Comparison of ENCODE assay signal across 8 cellular contexts in genomic region chr9:38432922-38433510, GRCh38. TPM values are rescaled to one million over a fixed set of nuclear protein-coding genes. Genes with fewer than 3 reads are reported as not detected.
DNase-seq lines count a peak whose midpoint lies in the region; ATAC-seq and TF ChIP-seq lines count a peak whose summit lies in the region.

No MANE protein-coding gene starts in this region.

- POLR2A ChIA-PET in CD4-positive, alpha-beta memory T cell (lab: Charles Lee; ENCODE audit: partially characterized antibody) = no interaction called here

- H3K36me3 ChIP-seq in CD4-positive, alpha-beta memory T cell (ENCODE audit: insufficient read depth, low read length) = no peaks in the 10 kb centered on the region
- no peaks in the 10 kb centered on the region for H3K36me3 ChIP-seq in GM23338 (ENCODE audit: insufficient read depth)
- H3K36me3 ChIP-seq in OCI-LY3 (replicated peaks; ENCODE audit: low read depth, low read length) = no peaks in the 10 kb centered on the region
- no peaks in the 10 kb centered on the region for H3K36me3 ChIP-seq in esophagus muscularis mucosa
- no peaks in the 10 kb centered on the region for H3K36me3 ChIP-seq in prostate gland

- H3K27ac ChIP-seq in CD4-positive, alpha-beta memory T cell (ENCODE audit: low read depth, low read length) = no peak overlapping the region
- no peak overlapping the region for H3K27ac ChIP-seq in GM23338 (ENCODE audit: low read depth)
- H3K27ac ChIP-seq in OCI-LY3 (ENCODE audit: low read length) = no peak overlapping the region
- H3K27ac ChIP-seq in esophagus muscularis mucosa (replicated peaks in 1 of 4) = no peak overlapping the region
- no peak overlapping the region for H3K27ac ChIP-seq in prostate gland

- no peak overlapping the region for H3K4me3 ChIP-seq in CD4-positive, alpha-beta memory T cell (ENCODE audit: low read length in 2 of 2)
- H3K4me3 ChIP-seq in GM23338 = no peak overlapping the region
- H3K4me3 ChIP-seq in OCI-LY3 (ENCODE audit: low read length) = no peak overlapping the region
- H3K4me3 ChIP-seq in esophagus muscularis mucosa = no peak overlapping the region
- H3K4me3 ChIP-seq in prostate gland = no peak overlapping the region

- H3K4me3 Mint-ChIP-seq in CD4-positive, alpha-beta memory T cell = no peak overlapping the region
- no peak overlapping the region for H3K4me3 Mint-ChIP-seq in GM23338

- no peak for TF ChIP-seq EP300 in esophagus muscularis mucosa (IDR thresholded peaks at IDR 0.05)

- ATAC-seq in GM23338 (peak; percentile 85), GM21737 (IDR thresholded peaks at IDR 0.05; ENCODE audit: unreplicated experiment) (no peak), GM21381 (IDR thresholded peaks at IDR 0.05; ENCODE audit: unreplicated experiment) (no peak)

- TF ChIP-seq CTCF in GM23338 (conservative IDR thresholded peaks at IDR 0.05; ENCODE audit: low read depth in 2 of 2) (peak; percentile 61 to 68), OCI-LY3 (IDR thresholded peaks at IDR 0.05; ENCODE audit: low read depth, low read length) (peak; percentile 55), esophagus muscularis mucosa (IDR thresholded peaks at IDR 0.05) (peak; percentile 52 to 67 (median 60)), prostate gland (IDR thresholded peaks at IDR 0.05) (peak; percentile 32 to 68 (median 60))

- H4K20me1 ChIP-seq in GM23338 (replicated peaks; ENCODE audit: insufficient read depth) (no peaks in the 10 kb centered on the region), OCI-LY3 (ENCODE audit: insufficient read depth, low read length) (no peaks in the 10 kb centered on the region)

- no peaks in the 10 kb centered on the region for H3K36me3 Mint-ChIP-seq in CD4-positive, alpha-beta memory T cell
- H3K36me3 Mint-ChIP-seq in GM23338 (ENCODE audit: low read depth) = no peaks in the 10 kb centered on the region

- H3K9me3 ChIP-seq in CD4-positive, alpha-beta memory T cell (ENCODE audit: control insufficient read depth in 1 of 2, low read length in 2 of 2) = no peaks in the 10 kb centered on the region
- H3K9me3 ChIP-seq in OCI-LY3 (ENCODE audit: insufficient read depth, low read length) = no peaks in the 10 kb centered on the region
- no peaks in the 10 kb centered on the region for H3K9me3 ChIP-seq in esophagus muscularis mucosa
- no peaks in the 10 kb centered on the region for H3K9me3 ChIP-seq in prostate gland

- no peak for TF ChIP-seq POLR2A in esophagus muscularis mucosa (IDR thresholded peaks at IDR 0.05; ENCODE audit: low read depth)
- TF ChIP-seq POLR2A in prostate gland (IDR thresholded peaks at IDR 0.05) = no peak

- no peaks in the 10 kb centered on the region for H3K79me2 ChIP-seq in GM23338 (replicated peaks; ENCODE audit: insufficient read depth)
- H3K79me2 ChIP-seq in OCI-LY3 (ENCODE audit: low read length) = no peaks in the 10 kb centered on the region

- peak in 4 of 5 donors; percentile 6 to 17 (median 15) for DNase-seq in CD4-positive, alpha-beta memory T cell
- DNase-seq in GM23338 (ENCODE audit: low spot score) (peak; percentile 73), esophagus muscularis mucosa (ENCODE audit: extremely low spot score) (no peak), prostate gland (ENCODE audit: low spot score) (no peak)
- no peak for DNase-seq in activated CD8-positive, alpha-beta memory T cell treated with anti-CD3 and anti-CD28 coated beads for 24 hours

- H3K4me1 ChIP-seq in CD4-positive, alpha-beta memory T cell (ENCODE audit: insufficient read depth, low read length) = no peaks in the 10 kb centered on the region
- H3K4me1 ChIP-seq in GM23338 (ENCODE audit: insufficient read depth) (peaks cover 7% of the 10 kb centered on the region; the same call in 1 of the 2 replicates), OCI-LY3 (ENCODE audit: low read length) (peaks cover 11% of the 10 kb centered on the region), esophagus muscularis mucosa (no peaks in the 10 kb centered on the region), prostate gland (replicated peaks) (no peaks in the 10 kb centered on the region)

- CTCF ChIA-PET in CD4-positive, alpha-beta memory T cell (lab: Charles Lee; ENCODE audit: partially characterized antibody) = interaction anchor here (0.8 to 4.1 kb wide), 12 partner anchors 8 to 520 kb away, joined by 3 to 30 read pairs (median 4); partner anchors contain the start of gene ANKRD18A

- peaks cover 0 to 2% of the 10 kb centered on the region in 2 donors for H3K27me3 Mint-ChIP-seq in CD4-positive, alpha-beta memory T cell
- peaks cover 6% of the 10 kb centered on the region for H3K27me3 Mint-ChIP-seq in GM23338 (ENCODE audit: insufficient read depth, low read depth, poor library complexity)

- no peak overlapping the region for H3K4me2 ChIP-seq in GM23338
- H3K4me2 ChIP-seq in OCI-LY3 (ENCODE audit: low read length) = no peak overlapping the region

- H3K9me2 ChIP-seq in GM23338 (ENCODE audit: insufficient read depth) = peaks cover 12% of the 10 kb centered on the region; the same call in 1 of the 2 replicates

- no peaks in the 10 kb centered on the region for H3F3A ChIP-seq in GM23338 (replicated peaks; ENCODE audit: low read depth)

- intact Hi-C loops in CD4-positive, alpha-beta memory T cell (cut with micrococcal nuclease) = loop anchor here (1.0 to 5.0 kb wide), 2 partner anchors 61 to 520 kb away; no protein-coding TSS in a partner anchor
- intact Hi-C loops in esophagus muscularis mucosa (cut with DNase I) (loop anchor here (5.0 to 10.0 kb wide), 2 partner anchors 61 to 518 kb away; no protein-coding TSS in a partner anchor), prostate gland (cut with DNase I) (loop anchor here (5.0 kb wide), 1 partner anchor 61 kb away; no protein-coding TSS in a partner anchor)

- H3K27ac Mint-ChIP-seq in CD4-positive, alpha-beta memory T cell = no peak overlapping the region
- H3K27ac Mint-ChIP-seq in GM23338 = no peak overlapping the region

- H3K9ac ChIP-seq in OCI-LY3 (ENCODE audit: low read length) = no peak overlapping the region

- H3K4me1 Mint-ChIP-seq in CD4-positive, alpha-beta memory T cell = peaks cover 8 to 10% (median 9%) of the 10 kb centered on the region in 4 donors
- H3K4me1 Mint-ChIP-seq in GM23338 = peaks cover 13% of the 10 kb centered on the region; the same call in 2 of the 3 replicates

- H3K9me3 Mint-ChIP-seq in CD4-positive, alpha-beta memory T cell = no peaks in the 10 kb centered on the region
- no peaks in the 10 kb centered on the region; the same call in 2 of the 3 replicates for H3K9me3 Mint-ChIP-seq in GM23338

- 27% methylated on average over 3 of the region's 3 CpGs for WGBS in esophagus muscularis mucosa
- 30% methylated on average over 3 of the region's 3 CpGs for WGBS in prostate gland

- H3K27me3 ChIP-seq in CD4-positive, alpha-beta memory T cell (ENCODE audit: insufficient read depth, low read length) = no peaks in the 10 kb centered on the region
- no peaks in the 10 kb centered on the region for H3K27me3 ChIP-seq in GM23338 (ENCODE audit: insufficient read depth)
- H3K27me3 ChIP-seq in OCI-LY3 (ENCODE audit: low read depth, low read length) = no peaks in the 10 kb centered on the region; the same call in 1 of the 2 replicates
- H3K27me3 ChIP-seq in esophagus muscularis mucosa = no peaks in the 10 kb centered on the region
- no peaks in the 10 kb centered on the region for H3K27me3 ChIP-seq in prostate gland (replicated peaks; ENCODE audit: insufficient read depth)

- H2AFZ ChIP-seq in GM23338 (no peak overlapping the region), OCI-LY3 (ENCODE audit: low read depth, low read length) (peak overlapping the region; percentile 50; the same call in 1 of the 2 replicates)

TF ChIP-seq in GM23338, 12 proteins besides CTCF, POLR2A, EP300 and RAD21:
- TF ChIP-seq ETS1 (IDR thresholded peaks at IDR 0.05) (no peak), JUNB (IDR thresholded peaks at IDR 0.05; ENCODE audit: unreplicated experiment) (no peak), STAT1 (IDR thresholded peaks at IDR 0.05; ENCODE audit: unreplicated experiment) (no peak)

RNA-seq across cellular contexts. Expression of gene IGFBPL1, which starts 8.8 kb away (rescaled TPM):
- total RNA-seq in CD4-positive, alpha-beta memory T cell = not detected
- polyA plus RNA-seq in CD4-positive, alpha-beta memory T cell = not detected
- total RNA-seq in GM23338 (2014; rRNA removed; shearing (Covaris generic)) = 75.6 and 78.5 TPM in 2 replicates
- polyA plus RNA-seq in GM23338 (2016; fragmentation: Nextera tagmentation; extraction: Ambion mirVana) = 9.4 and 9.6 TPM in 2 replicates
- total RNA-seq in esophagus muscularis mucosa (1 to 10 TPM in 2 of 4 donors, under 1 TPM in 2; 0.78 to 3.7 (median 1.5) TPM), prostate gland (10 to 100 TPM in 1 of 2 donors, under 1 TPM in 1; 0.32 to 14.3 TPM)

RNA-seq across cellular contexts. Expression of gene ALDH1B1, which starts 40.5 kb away (rescaled TPM):
- total RNA-seq in CD4-positive, alpha-beta memory T cell = 1 to 10 TPM; 3.6 to 4.1 TPM
- polyA plus RNA-seq in CD4-positive, alpha-beta memory T cell = 10 to 100 TPM; 10.5 TPM
- 74.8 and 79.7 TPM in 2 replicates for total RNA-seq in GM23338 (2014; rRNA removed; shearing (Covaris generic))
- polyA plus RNA-seq in GM23338 (2016; fragmentation: Nextera tagmentation; extraction: Ambion mirVana) = 35.5 and 37.5 TPM in 2 replicates
- total RNA-seq in esophagus muscularis mucosa (100 to 1,000 TPM; 253 to 364 (median 272) TPM), prostate gland (10 to 100 TPM; 42.5 to 88.8 TPM)

Comparison
In these comparisons a context has a peak if more than half of its experiments do, and no peak if none do; other contexts are left out.
1. DNase-seq: peak in CD4-positive, alpha-beta memory T cell (4 of 5) and GM23338 (single experiment); none in esophagus muscularis mucosa (single experiment), prostate gland (single experiment) and activated CD8-positive, alpha-beta memory T cell treated with anti-CD3 and anti-CD28 coated beads for 24 hours (single experiment).
2. RNA of gene ALDH1B1, which starts 40.5 kb away (total RNA-seq): 253 to 364 TPM in esophagus muscularis mucosa, 42.5 to 88.8 TPM in prostate gland and 74.8 to 79.7 TPM in GM23338; 3.6 to 4.1 TPM in CD4-positive, alpha-beta memory T cell; every median in the first group is over 4 times any median in the second.
3. Peak in every context shown above with its lines, with median percentiles within 50 percentile points of each other: CTCF ChIP-seq.